Comparison of ENCODE assay signal across 23 cellular contexts in the genomic region with DNA sequence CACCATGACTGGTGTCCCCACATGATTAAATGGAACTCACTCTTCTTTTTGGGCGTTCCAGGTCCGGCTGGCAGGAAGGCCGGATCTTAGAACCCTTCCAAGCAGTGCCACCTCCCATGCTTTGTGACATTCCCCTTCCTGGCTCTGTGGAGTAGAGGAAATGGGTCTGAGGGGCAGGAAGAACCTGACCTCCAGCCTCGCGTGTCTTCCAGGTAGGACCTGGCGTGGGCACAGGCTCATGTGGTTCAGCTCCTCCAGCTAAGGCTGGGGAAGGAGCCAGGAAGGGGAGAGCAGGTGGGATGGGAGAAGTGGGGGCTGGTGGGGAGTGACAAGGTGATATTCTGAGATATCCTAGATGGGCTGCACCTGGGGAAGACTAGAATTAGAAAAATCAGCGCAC. TPM values are rescaled to one million over a fixed set of nuclear protein-coding genes. Genes with fewer than 3 reads are reported as not detected.
DNase-seq lines count a peak whose midpoint lies in the region; ATAC-seq and TF ChIP-seq lines count a peak whose summit lies in the region.
"Had no signal": no experiment of that assay in that cellular context is flagged by ENCODE, and none has a peak within 500 bp of the region (broad histone marks: within the 10 kb centered on the region; RNA-seq: fewer than 3 reads in every experiment).

No MANE protein-coding gene starts in this region.

- no peak overlapping the region for H3K27ac ChIP-seq in neuronal stem cell (replicated peaks; ENCODE audit: low read length)
- H3K27ac ChIP-seq in stomach: no peak overlapping the region
- H3K27ac ChIP-seq: 22Rv1, BLaER1, RWPE1 had no signal

- no peak overlapping the region for H4K8ac ChIP-seq in neuronal stem cell (ENCODE audit: low read depth, low read length)

- H2BK15ac ChIP-seq in neuronal stem cell (ENCODE audit: low read length): no peak overlapping the region

- H4K91ac ChIP-seq in neuronal stem cell (ENCODE audit: low read depth, low read length, poor library complexity): no peak overlapping the region

- no peaks in the 10 kb centered on the region for H3K36me3 Mint-ChIP-seq in activated CD4-positive, alpha-beta memory T cell treated with anti-CD3 and anti-CD28 coated beads for 36 hours
- no peaks in the 10 kb centered on the region for H3K36me3 Mint-ChIP-seq in activated CD4-positive, alpha-beta memory T cell treated with anti-CD3 and anti-CD28 coated beads, Interleukin-2, amount 10 ng/mL, durations not matched to agents 7 days and 5 days (ENCODE audit: low read depth)
- H3K36me3 Mint-ChIP-seq in endothelial cell (ENCODE audit: low read depth, unreplicated experiment): peaks cover 42% of the 10 kb centered on the region
- no peaks in the 10 kb centered on the region for H3K36me3 Mint-ChIP-seq in T-cell

- H3K9me3 ChIP-seq in neuronal stem cell (replicated peaks in 1 of 2; ENCODE audit: control insufficient read depth in 2 of 2, insufficient read depth in 1 of 2, low read depth in 1 of 2, low read length in 2 of 2): peaks cover 0 to 7% of the 10 kb centered on the region in 2 donors
- no peaks in the 10 kb centered on the region for H3K9me3 ChIP-seq in stomach
- H3K9me3 ChIP-seq: BLaER1, Caco-2 had no signal

- H3K4me1 ChIP-seq in neuronal stem cell (ENCODE audit: control insufficient read depth in 2 of 2, insufficient read depth in 1 of 2, low read depth in 1 of 2, low read length in 2 of 2) (peaks cover 7 to 10% of the 10 kb centered on the region in 2 donors), stomach (peaks cover 7 to 23% (median 19%) of the 10 kb centered on the region in 4 donors)

- H3K4me3 Mint-ChIP-seq in activated CD4-positive, alpha-beta memory T cell treated with anti-CD3 and anti-CD28 coated beads for 36 hours: no peak overlapping the region
- H3K4me3 Mint-ChIP-seq in activated CD4-positive, alpha-beta memory T cell treated with anti-CD3 and anti-CD28 coated beads, Interleukin-2, amount 10 ng/mL, durations not matched to agents 7 days and 5 days: no peak overlapping the region
- H3K4me3 Mint-ChIP-seq in endothelial cell (ENCODE audit: unreplicated experiment): peak overlapping the region; percentile 99
- H3K4me3 Mint-ChIP-seq in T-cell: peak overlapping the region in 1 of 3 donors; percentile 94
- H3K4me3 Mint-ChIP-seq: CD4-positive, alpha-beta memory T cell had no signal

- peaks cover 7% of the 10 kb centered on the region for H3K4me1 Mint-ChIP-seq in activated CD4-positive, alpha-beta memory T cell treated with anti-CD3 and anti-CD28 coated beads for 36 hours (ENCODE audit: low read depth)
- H3K4me1 Mint-ChIP-seq in activated CD4-positive, alpha-beta memory T cell treated with anti-CD3 and anti-CD28 coated beads, Interleukin-2, amount 10 ng/mL, durations not matched to agents 7 days and 5 days: peaks cover 17% of the 10 kb centered on the region
- H3K4me1 Mint-ChIP-seq in endothelial cell (ENCODE audit: unreplicated experiment) (peaks cover 69% of the 10 kb centered on the region), T-cell (peaks cover 10 to 27% (median 14%) of the 10 kb centered on the region in 3 donors)

- POLR2A ChIA-PET in activated CD4-positive, alpha-beta memory T cell treated with anti-CD3 and anti-CD28 coated beads for 36 hours (lab: Charles Lee): no interaction called here
- POLR2A ChIA-PET in activated CD4-positive, alpha-beta memory T cell treated with anti-CD3 and anti-CD28 coated beads, Interleukin-2, amount 10 ng/mL, durations not matched to agents 7 days and 5 days (lab: Charles Lee): no interaction called here
- POLR2A ChIA-PET in T-cell (lab: Charles Lee): no interaction called here

- CTCF ChIA-PET in activated CD4-positive, alpha-beta memory T cell treated with anti-CD3 and anti-CD28 coated beads for 36 hours (lab: Charles Lee): no interaction called here
- CTCF ChIA-PET in activated CD4-positive, alpha-beta memory T cell treated with anti-CD3 and anti-CD28 coated beads, Interleukin-2, amount 10 ng/mL, durations not matched to agents 7 days and 5 days (lab: Charles Lee): no interaction called here
- CTCF ChIA-PET in T-cell (lab: Charles Lee): no interaction called here

- no peak overlapping the region for H3K14ac ChIP-seq in neuronal stem cell (ENCODE audit: low read length)

- DNase-seq in activated CD4-positive, alpha-beta memory T cell treated with anti-CD3 and anti-CD28 coated beads for 36 hours: peak; percentile 4
- DNase-seq in activated CD4-positive, alpha-beta memory T cell treated with anti-CD3 and anti-CD28 coated beads, Interleukin-2, amount 10 ng/mL, durations not matched to agents 7 days and 5 days: no peak
- no peak for DNase-seq in endothelial cell (ENCODE audit: low spot score)
- DNase-seq in neuronal stem cell (ENCODE audit: low spot score): no peak
- DNase-seq in stomach: peak; percentile 14
- DNase-seq in putamen (ENCODE audit: low spot score): no peak
- DNase-seq in DMS79 (lab: John Stamatoyannopoulos, UW): no peak
- no peak for DNase-seq in T-cell
- DNase-seq: ACHN; Caco-2; CD4-positive, alpha-beta memory T cell; DMS 273 treated with DMSO at 0.1 percent for 48 hours; DND-41; H7; Kasumi-1; NCI-H1694; NCI-H2081 treated with DMSO at 0.1 percent for 48 hours; NCI-H446; NCI-H69; SHP77 treated with DMSO at 0.1 percent for 48 hours had no signal

- no peak overlapping the region for H2BK12ac ChIP-seq in neuronal stem cell (ENCODE audit: low read length)

- H3K9me3 Mint-ChIP-seq in activated CD4-positive, alpha-beta memory T cell treated with anti-CD3 and anti-CD28 coated beads for 36 hours: no peaks in the 10 kb centered on the region
- peaks cover 5% of the 10 kb centered on the region for H3K9me3 Mint-ChIP-seq in activated CD4-positive, alpha-beta memory T cell treated with anti-CD3 and anti-CD28 coated beads, Interleukin-2, amount 10 ng/mL, durations not matched to agents 7 days and 5 days
- H3K9me3 Mint-ChIP-seq in endothelial cell (ENCODE audit: unreplicated experiment): no peaks in the 10 kb centered on the region
- H3K9me3 Mint-ChIP-seq in T-cell: no peaks in the 10 kb centered on the region
- H3K9me3 Mint-ChIP-seq: CD4-positive, alpha-beta memory T cell had no signal

- TF ChIP-seq CTCF in endothelial cell (IDR thresholded peaks at IDR 0.05; ENCODE audit: unreplicated experiment) (no peak), stomach (IDR thresholded peaks at IDR 0.05) (no peak)

- H2BK5ac ChIP-seq in neuronal stem cell (ENCODE audit: low read length): no peak overlapping the region

- H3K36me3 ChIP-seq in neuronal stem cell (replicated peaks in 1 of 2; ENCODE audit: control insufficient read depth in 2 of 2, insufficient read depth in 2 of 2, low read length in 2 of 2) (peaks cover 0 to 2% of the 10 kb centered on the region in 2 donors), stomach (no peaks in the 10 kb centered on the region)
- H3K36me3 ChIP-seq: BLaER1 had no signal

- H3K4me2 ChIP-seq in neuronal stem cell (ENCODE audit: insufficient read depth, low read length, poor library complexity, severe bottlenecking): no peak overlapping the region
- H3K4me2 ChIP-seq: BLaER1 had no signal

- no peak overlapping the region for H3K4ac ChIP-seq in neuronal stem cell (ENCODE audit: low read length)

- H3K18ac ChIP-seq in neuronal stem cell (ENCODE audit: low read length): no peak overlapping the region

- H2AK5ac ChIP-seq in neuronal stem cell (ENCODE audit: low read depth, low read length): no peak overlapping the region

- H3K23ac ChIP-seq in neuronal stem cell (ENCODE audit: low read depth, low read length, poor library complexity): peak overlapping the region; percentile 25

- peaks cover 46% of the 10 kb centered on the region for H3K27me3 Mint-ChIP-seq in activated CD4-positive, alpha-beta memory T cell treated with anti-CD3 and anti-CD28 coated beads for 36 hours
- peaks cover 53% of the 10 kb centered on the region for H3K27me3 Mint-ChIP-seq in activated CD4-positive, alpha-beta memory T cell treated with anti-CD3 and anti-CD28 coated beads, Interleukin-2, amount 10 ng/mL, durations not matched to agents 7 days and 5 days
- H3K27me3 Mint-ChIP-seq in endothelial cell (ENCODE audit: unreplicated experiment): peaks cover 23% of the 10 kb centered on the region
- peaks cover 42 to 54% of the 10 kb centered on the region in 2 donors for H3K27me3 Mint-ChIP-seq in T-cell

- H3K9ac ChIP-seq in neuronal stem cell (ENCODE audit: low read depth, low read length, poor library complexity): no peak overlapping the region
- H3K9ac ChIP-seq: BLaER1 had no signal

- H2AFZ ChIP-seq in neuronal stem cell (ENCODE audit: low read length): no peak overlapping the region

- H2BK120ac ChIP-seq in neuronal stem cell (ENCODE audit: low read depth, low read length): no peak overlapping the region

- WGBS in neuronal stem cell (ENCODE audit: extremely low coverage in 2 of 2, insufficient read length in 2 of 2, insufficient replicate concordance in 1 of 2), 2 donors: no CpG with 5 or more reads among the region's 7 CpGs
- 77 to 89% (median 85%) methylated on average over 7 of the region's 7 CpGs for WGBS in stomach, 5 donors

- intact Hi-C loops in activated CD4-positive, alpha-beta memory T cell treated with anti-CD3 and anti-CD28 coated beads for 36 hours (cut with micrococcal nuclease): no loop called here
- intact Hi-C loops in stomach (cut with DNase I; ENCODE audit: low total_unique reads): no loop called here

- no peak overlapping the region for H3K27ac Mint-ChIP-seq in activated CD4-positive, alpha-beta memory T cell treated with anti-CD3 and anti-CD28 coated beads for 36 hours
- no peak overlapping the region for H3K27ac Mint-ChIP-seq in activated CD4-positive, alpha-beta memory T cell treated with anti-CD3 and anti-CD28 coated beads, Interleukin-2, amount 10 ng/mL, durations not matched to agents 7 days and 5 days
- H3K27ac Mint-ChIP-seq in endothelial cell (ENCODE audit: unreplicated experiment): peak overlapping the region; percentile 96
- peak overlapping the region in 1 of 2 donors; percentile 20 for H3K27ac Mint-ChIP-seq in T-cell
- H3K27ac Mint-ChIP-seq: CD4-positive, alpha-beta memory T cell had no signal

- H3K27me3 ChIP-seq in neuronal stem cell (ENCODE audit: control insufficient read depth in 3 of 3, insufficient read depth in 3 of 3, low read depth in 1 of 3, low read length in 3 of 3): peaks cover 0 to 52% (median 16%) of the 10 kb centered on the region in 3 experiments
- H3K27me3 ChIP-seq in stomach: peaks cover 0 to 53% (median 18%) of the 10 kb centered on the region in 3 donors

- peaks cover 2% of the 10 kb centered on the region for H3K79me1 ChIP-seq in neuronal stem cell (ENCODE audit: low read depth, low read length)

- no peak for TF ChIP-seq POLR2A in stomach (IDR thresholded peaks at IDR 0.05)

- TF ChIP-seq EP300 in stomach (IDR thresholded peaks at IDR 0.05): no peak

- H3K4me3 ChIP-seq in neuronal stem cell (ENCODE audit: low read length in 2 of 2) (no peak overlapping the region), stomach (no peak overlapping the region)
- H3K4me3 ChIP-seq: BLaER1 had no signal

- ATAC-seq in T-cell (replicated peaks in 1 of 4): no peak

RNA-seq across cellular contexts. Expression of a gene that starts 2.1 kb away (rescaled TPM):
- total RNA-seq in activated CD4-positive, alpha-beta memory T cell treated with anti-CD3 and anti-CD28 coated beads for 36 hours: under 1 TPM; 0.61 to 0.88 TPM
- under 1 TPM; 0.63 to 0.91 TPM for total RNA-seq in activated CD4-positive, alpha-beta memory T cell treated with anti-CD3 and anti-CD28 coated beads, Interleukin-2, amount 10 ng/mL, durations not matched to agents 7 days and 5 days
- 321 TPM for total RNA-seq in endothelial cell (ENCODE audit: unreplicated experiment)
- polyA plus RNA-seq in neuronal stem cell (2013, experiment 1 of 2): 2.5 TPM
- polyA plus RNA-seq in neuronal stem cell (2013, experiment 2 of 2): 2.2 TPM
- total RNA-seq in stomach: 1 to 10 TPM in 4 of 5 donors, not detected in 1; 1.3 to 7.9 (median 2.3) TPM
- polyA plus RNA-seq in stomach: 1 to 10 TPM; 4.6 to 7.5 (median 6.7) TPM
- 1 to 10 TPM in 2 of 5 donors, under 1 TPM in 3; 0.76 to 1.2 (median 0.89) TPM for total RNA-seq in T-cell

Comparison
In these comparisons a context has a peak if more than half of its experiments do, and no peak if none do; other contexts are left out.
1. DNase-seq: peak in activated CD4-positive, alpha-beta memory T cell treated with anti-CD3 and anti-CD28 coated beads for 36 hours (single experiment) and stomach (single experiment); none in activated CD4-positive, alpha-beta memory T cell treated with anti-CD3 and anti-CD28 coated beads, Interleukin-2, amount 10 ng/mL, durations not matched to agents 7 days and 5 days (single experiment), endothelial cell (single experiment), neuronal stem cell (single experiment), putamen (single experiment), DMS79 (single experiment) and T-cell (0 of 34).
2. RNA of a gene that starts 2.1 kb away (total RNA-seq): 321 TPM in endothelial cell (single experiment); 1.3 to 7.9 TPM in stomach, 0.63 to 0.91 TPM in activated CD4-positive, alpha-beta memory T cell treated with anti-CD3 and anti-CD28 coated beads, Interleukin-2, amount 10 ng/mL, durations not matched to agents 7 days and 5 days, 0.76 to 1.2 TPM in T-cell and 0.61 to 0.88 TPM in activated CD4-positive, alpha-beta memory T cell treated with anti-CD3 and anti-CD28 coated beads for 36 hours; every median in the first group is over 10 times any median in the second.